ENCODE assay signal across 9 cellular contexts in the genomic region with DNA sequence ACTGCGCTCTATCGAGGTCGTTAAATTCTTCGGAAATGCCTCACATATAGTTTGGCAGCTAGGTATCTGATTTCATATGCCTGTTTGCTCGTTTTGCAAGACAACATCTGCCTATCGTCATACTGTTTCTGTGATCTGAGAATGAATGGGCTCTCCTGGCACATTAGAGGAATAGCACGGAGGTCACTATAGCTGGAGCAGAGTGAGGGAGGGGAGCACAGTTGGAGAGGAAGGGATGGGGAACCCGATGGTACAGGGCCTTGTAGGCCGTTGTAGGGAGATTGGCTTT. TPM values are rescaled to one million over a fixed set of nuclear protein-coding genes. Genes with fewer than 3 reads are reported as not detected.
DNase-seq lines count a peak whose midpoint lies in the region; ATAC-seq and TF ChIP-seq lines count a peak whose summit lies in the region.
"Had no signal": no experiment of that assay in that cellular context is flagged by ENCODE, and none has a peak within 500 bp of the region (broad histone marks: within the 10 kb centered on the region; RNA-seq: fewer than 3 reads in every experiment).

No MANE protein-coding gene starts in this region.

- CTCF ChIA-PET in activated naive CD4-positive, alpha-beta T cell treated with anti-CD3 and anti-CD28 coated beads, Interleukin-2, amount 10 ng/mL, durations not matched to agents 7 days and 5 days (lab: Charles Lee) = no interaction called here

- peaks cover 6 to 7% of the 10 kb centered on the region in 2 donors for H3K4me1 ChIP-seq in ascending aorta
- peaks cover 0 to 32% (median 0%) of the 10 kb centered on the region in 4 donors for H3K4me1 ChIP-seq in right lobe of liver

- H3K4me3 Mint-ChIP-seq in activated naive CD4-positive, alpha-beta T cell treated with anti-CD3 and anti-CD28 coated beads, Interleukin-2, amount 10 ng/mL, durations not matched to agents 7 days and 5 days = peak overlapping the region; percentile 91
- peak overlapping the region; percentile 94 for H3K4me3 Mint-ChIP-seq in type B pancreatic cell

- 39% methylated on average over 9 of the region's 9 CpGs for WGBS in right lobe of liver (ENCODE audit: insufficient coverage, low coverage, low lambda C conversion rate, missing lambda C conversion rate)

- H3K36me3 Mint-ChIP-seq in activated naive CD4-positive, alpha-beta T cell treated with anti-CD3 and anti-CD28 coated beads, Interleukin-2, amount 10 ng/mL, durations not matched to agents 7 days and 5 days = peaks cover 35% of the 10 kb centered on the region
- peaks cover 15% of the 10 kb centered on the region for H3K36me3 Mint-ChIP-seq in type B pancreatic cell

- H3K36me3 ChIP-seq in ascending aorta (peaks cover under 1 to 4% of the 10 kb centered on the region in 2 donors), right lobe of liver (peaks cover 0 to 3% (median 0%) of the 10 kb centered on the region in 4 donors)

- H3K27me3 ChIP-seq in ascending aorta (no peaks in the 10 kb centered on the region), right lobe of liver (no peaks in the 10 kb centered on the region)

- ATAC-seq in right lobe of liver = no peak
- no peak for ATAC-seq in GM21737 (IDR thresholded peaks at IDR 0.05; ENCODE audit: unreplicated experiment)

- intact Hi-C loops in ascending aorta (cut with DNase I) = no loop called here
- intact Hi-C loops in right lobe of liver (cut with DNase I) = no loop called here

- no peak for TF ChIP-seq POLR2A in right lobe of liver (IDR thresholded peaks at IDR 0.05)

- peaks cover 54% of the 10 kb centered on the region for H3K4me1 Mint-ChIP-seq in activated naive CD4-positive, alpha-beta T cell treated with anti-CD3 and anti-CD28 coated beads, Interleukin-2, amount 10 ng/mL, durations not matched to agents 7 days and 5 days
- H3K4me1 Mint-ChIP-seq in type B pancreatic cell (ENCODE audit: unreplicated experiment) = peaks cover 9% of the 10 kb centered on the region

- no peaks in the 10 kb centered on the region for H3K9me3 Mint-ChIP-seq in activated naive CD4-positive, alpha-beta T cell treated with anti-CD3 and anti-CD28 coated beads, Interleukin-2, amount 10 ng/mL, durations not matched to agents 7 days and 5 days
- no peaks in the 10 kb centered on the region for H3K9me3 Mint-ChIP-seq in type B pancreatic cell

- H3K27me3 Mint-ChIP-seq in activated naive CD4-positive, alpha-beta T cell treated with anti-CD3 and anti-CD28 coated beads, Interleukin-2, amount 10 ng/mL, durations not matched to agents 7 days and 5 days = no peaks in the 10 kb centered on the region
- H3K27me3 Mint-ChIP-seq in type B pancreatic cell = no peaks in the 10 kb centered on the region

- no peak for TF ChIP-seq CTCF in ascending aorta (IDR thresholded peaks at IDR 0.05)
- TF ChIP-seq CTCF in right lobe of liver (IDR thresholded peaks at IDR 0.05) = no peak
- TF ChIP-seq CTCF in type B pancreatic cell (conservative IDR thresholded peaks at IDR 0.05) = no peak

- H3K27ac Mint-ChIP-seq in activated naive CD4-positive, alpha-beta T cell treated with anti-CD3 and anti-CD28 coated beads, Interleukin-2, amount 10 ng/mL, durations not matched to agents 7 days and 5 days = peak overlapping the region; percentile 95
- peak overlapping the region; percentile 94 for H3K27ac Mint-ChIP-seq in type B pancreatic cell

- no peak for DNase-seq in activated naive CD4-positive, alpha-beta T cell treated with anti-CD3 and anti-CD28 coated beads, Interleukin-2, amount 10 ng/mL, durations not matched to agents 7 days and 5 days
- DNase-seq in activated naive CD4-positive, alpha-beta T cell treated with anti-CD3 and anti-CD28 coated beads, Interleukin-2, amount 50 U/mL, for 16 hours = no peak
- DNase-seq in ascending aorta (ENCODE audit: low spot score in 2 of 2) (no peak), right lobe of liver (no peak), type B pancreatic cell (ENCODE audit: extremely low spot score, unreplicated experiment) (no peak), epidermal melanocyte (ENCODE audit: insufficient read length, low spot score) (no peak), NCI-H524 treated with DMSO at 0.1 percent for 48 hours (lab: John Stamatoyannopoulos, UW) (no peak)

- H3K9me3 ChIP-seq in ascending aorta (no peaks in the 10 kb centered on the region), right lobe of liver (no peaks in the 10 kb centered on the region)

- H3K4me3 ChIP-seq in ascending aorta = peak overlapping the region; percentile 63 to 70
- H3K4me3 ChIP-seq in right lobe of liver = peak overlapping the region; percentile 49 to 68 (median 65)

- peak overlapping the region; percentile 81 to 83 for H3K27ac ChIP-seq in ascending aorta
- H3K27ac ChIP-seq in right lobe of liver = peak overlapping the region; percentile 8 to 70 (median 58)

RNA-seq across cellular contexts. Expression of gene IKBKG, which starts 0.6 kb away (rescaled TPM):
- 37.5 TPM for total RNA-seq in ascending aorta
- 10 to 100 TPM; 32.8 to 83.3 (median 46.5) TPM for total RNA-seq in right lobe of liver
- total RNA-seq in type B pancreatic cell (ENCODE audit: low replicate concordance) = 14.6 and 15.5 TPM in 2 replicates

RNA-seq across cellular contexts. Expression of gene G6PD, which starts 1.3 kb away (rescaled TPM):
- 89.7 TPM for total RNA-seq in ascending aorta
- 10 to 100 TPM in 1 of 6 experiments, 1 to 10 TPM in 5; 3.3 to 10.1 (median 7.5) TPM for total RNA-seq in right lobe of liver
- total RNA-seq in type B pancreatic cell (ENCODE audit: low replicate concordance) = 41.3 and 57.9 TPM in 2 replicates

RNA-seq across cellular contexts. Expression of gene FAM3A, which starts 31.9 kb away (rescaled TPM):
- total RNA-seq in ascending aorta = 69.9 TPM
- 10 to 100 TPM; 23.5 to 44.2 (median 34.9) TPM for total RNA-seq in right lobe of liver
- 34.1 and 35.9 TPM in 2 replicates for total RNA-seq in type B pancreatic cell (ENCODE audit: low replicate concordance)

RNA-seq across cellular contexts. Expression of gene CTAG1A, which starts 37.0 kb away (rescaled TPM):
- not detected for total RNA-seq in ascending aorta
- not detected for total RNA-seq in right lobe of liver
- total RNA-seq in type B pancreatic cell (ENCODE audit: low replicate concordance) = not detected in 2 replicates
- total RNA-seq: activated CD8-positive, alpha-beta memory T cell treated with anti-CD3 and anti-CD28 coated beads for 36 hours had no signal

RNA-seq across cellular contexts. Expression of gene SLC10A3, which starts 57.5 kb away (rescaled TPM):
- total RNA-seq in ascending aorta = 66.2 TPM
- 10 to 100 TPM in 1 of 6 experiments, 1 to 10 TPM in 5; 3.0 to 15.2 (median 5.1) TPM for total RNA-seq in right lobe of liver
- 13.0 and 23.0 TPM in 2 replicates for total RNA-seq in type B pancreatic cell (ENCODE audit: low replicate concordance)
